Comparison of ENCODE assay signal across 7 cellular contexts in the genomic region with DNA sequence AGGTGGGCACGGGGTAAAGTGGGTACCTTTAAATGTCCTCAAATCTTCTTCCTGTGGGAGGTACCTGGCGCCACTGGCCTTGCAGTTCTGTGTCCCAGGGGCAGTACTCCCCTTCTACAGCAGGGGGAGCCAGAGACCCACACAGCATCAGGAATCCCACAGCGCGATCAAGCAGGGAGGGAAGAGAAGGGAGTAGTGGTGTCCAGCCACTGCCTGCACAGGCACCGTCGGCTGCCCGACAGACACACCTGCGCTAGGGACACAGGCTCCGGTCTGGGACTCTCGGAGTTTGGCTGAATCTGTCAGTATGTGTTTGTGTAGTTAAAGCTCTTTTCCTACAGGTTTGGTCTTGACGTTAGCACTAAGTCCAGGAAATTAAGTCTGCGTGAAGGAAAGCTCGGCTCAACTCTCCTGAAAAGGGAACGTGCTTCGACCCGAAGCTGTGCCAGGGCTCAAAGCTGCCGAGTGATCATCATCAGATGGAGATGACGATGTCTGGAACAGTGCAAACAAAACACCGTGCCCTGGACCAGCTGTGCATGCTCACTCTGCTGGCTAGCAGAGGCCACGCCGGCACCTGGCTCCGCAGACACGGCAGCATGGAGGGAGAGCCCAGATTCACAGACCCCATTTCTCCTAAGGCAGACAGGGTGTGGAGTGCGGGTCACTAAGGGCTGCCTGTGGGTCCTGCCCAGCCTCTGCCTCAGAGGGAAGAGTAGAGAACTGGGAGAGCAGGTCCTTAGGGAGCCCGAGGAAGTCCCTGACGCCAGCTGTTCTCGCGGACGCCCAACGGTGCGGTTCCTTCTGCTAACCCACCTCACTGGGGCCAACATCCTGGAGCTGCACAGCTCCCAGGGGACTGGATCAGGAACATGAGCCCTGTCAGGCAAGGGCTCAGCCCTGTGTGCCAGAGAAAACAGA. TPM values are rescaled to one million over a fixed set of nuclear protein-coding genes. Genes with fewer than 3 reads are reported as not detected.
DNase-seq lines count a peak whose midpoint lies in the region; ATAC-seq and TF ChIP-seq lines count a peak whose summit lies in the region.

No MANE protein-coding gene starts in this region.

- H3K4me3 Mint-ChIP-seq in activated T-helper 17 cell treated with anti-CD3 and anti-CD28 coated beads, Interleukin-2, amount 50 U/mL, for 72 hours, result no peak overlapping the region

- peak; percentile 95 for ATAC-seq in activated T-helper 17 cell treated with anti-CD3 and anti-CD28 coated beads, Interleukin-2, amount 50 U/mL, for 72 hours (replicated peaks)

- no peaks in the 10 kb centered on the region for H3K9me3 Mint-ChIP-seq in activated T-helper 17 cell treated with anti-CD3 and anti-CD28 coated beads, Interleukin-2, amount 50 U/mL, for 72 hours

- no peaks in the 10 kb centered on the region for H3K79me2 ChIP-seq in neural cell (replicated peaks; ENCODE audit: insufficient read depth, low read length)

- H3K36me3 ChIP-seq in neural cell (ENCODE audit: insufficient read depth, low read length), result peaks cover 4% of the 10 kb centered on the region

- peaks cover 26% of the 10 kb centered on the region for H3K36me3 Mint-ChIP-seq in activated T-helper 17 cell treated with anti-CD3 and anti-CD28 coated beads, Interleukin-2, amount 50 U/mL, for 72 hours (ENCODE audit: low read depth)

- H3K4me1 Mint-ChIP-seq in activated T-helper 17 cell treated with anti-CD3 and anti-CD28 coated beads, Interleukin-2, amount 50 U/mL, for 72 hours, result peaks cover 6% of the 10 kb centered on the region

- DNase-seq in RKO (ENCODE audit: low spot score), result peak; percentile 74
- DNase-seq in fibroblast of pulmonary artery (ENCODE audit: low read depth), result peak; percentile 82
- DNase-seq in stimulated activated naive CD4-positive, alpha-beta T cell treated with Interleukin-2 at 50 U/mL for 16 hours (lab: John Stamatoyannopoulos, UW), result peak; percentile 68

- H3K9ac ChIP-seq in neural cell (ENCODE audit: low read length), result no peak overlapping the region

- H3K27ac Mint-ChIP-seq in activated T-helper 17 cell treated with anti-CD3 and anti-CD28 coated beads, Interleukin-2, amount 50 U/mL, for 72 hours, result no peak overlapping the region

- H2AFZ ChIP-seq in neural cell (ENCODE audit: low read depth, low read length), result no peak overlapping the region

- no peak for TF ChIP-seq EP300 in Ishikawa (IDR thresholded peaks at IDR 0.05; ENCODE audit: borderline replicate concordance)
- TF ChIP-seq EP300 in neural cell (conservative IDR thresholded peaks at IDR 0.05; ENCODE audit: poor library complexity, severe bottlenecking), result no peak

- TF ChIP-seq RAD21 in Ishikawa (IDR thresholded peaks at IDR 0.05; ENCODE audit: low read depth) (peak; percentile 98), neural cell (conservative IDR thresholded peaks at IDR 0.05) (peak; percentile 96)

- TF ChIP-seq CTCF in GM12875 (IDR thresholded peaks at IDR 0.05; ENCODE audit: borderline replicate concordance, insufficient read depth, low read depth, low read length), result peak; percentile 99
- peak; percentile 100 for TF ChIP-seq CTCF in fibroblast of pulmonary artery (IDR thresholded peaks at IDR 0.05; ENCODE audit: low read length, missing control alignments)
- TF ChIP-seq CTCF in neural cell (IDR thresholded peaks at IDR 0.05; ENCODE audit: poor library complexity, severe bottlenecking), result peak; percentile 96

- no peaks in the 10 kb centered on the region for H3K9me2 ChIP-seq in neural cell (ENCODE audit: insufficient read depth, low read length)

- H3K4me3 ChIP-seq in GM12875 (ENCODE audit: low read depth, low read length) (no peak overlapping the region), fibroblast of pulmonary artery (replicated peaks; ENCODE audit: low read depth, low read length) (no peak overlapping the region), neural cell (ENCODE audit: low read length) (no peak overlapping the region)

- no peak overlapping the region for H3K27ac ChIP-seq in neural cell (ENCODE audit: low read length)

- no peaks in the 10 kb centered on the region for H4K20me1 ChIP-seq in neural cell (ENCODE audit: insufficient read depth)

- H3K4me2 ChIP-seq in neural cell (ENCODE audit: low read length), result no peak overlapping the region

- H3K9me3 ChIP-seq in neural cell (ENCODE audit: low read length), result no peaks in the 10 kb centered on the region

- no peaks in the 10 kb centered on the region for H3F3A ChIP-seq in neural cell (ENCODE audit: insufficient read depth, low read length, poor library complexity, severe bottlenecking)

- no peaks in the 10 kb centered on the region for H3K27me3 ChIP-seq in neural cell (ENCODE audit: insufficient read depth, low read depth, low read length)

- no peaks in the 10 kb centered on the region for H3K27me3 Mint-ChIP-seq in activated T-helper 17 cell treated with anti-CD3 and anti-CD28 coated beads, Interleukin-2, amount 50 U/mL, for 72 hours

TF ChIP-seq in Ishikawa, 13 proteins besides CTCF, POLR2A, EP300 and RAD21:
- TF ChIP-seq TCF12 (IDR thresholded peaks at IDR 0.05; ENCODE audit: low read depth) (no peak), TEAD4 (IDR thresholded peaks at IDR 0.05) (no peak), CREB1 (IDR thresholded peaks at IDR 0.05; ENCODE audit: low read depth) (no peak), TAF1 (IDR thresholded peaks at IDR 0.05; ENCODE audit: low read depth) (no peak)
TF ChIP-seq in Ishikawa: peak in this region for 0.

TF ChIP-seq in neural cell, 6 proteins besides CTCF, POLR2A, EP300 and RAD21:
- no peak for TF ChIP-seq EZH2 (IDR thresholded peaks at IDR 0.05; ENCODE audit: borderline replicate concordance, insufficient read depth, low read length, poor library complexity, severe bottlenecking)
- TF ChIP-seq, protein P1, sequence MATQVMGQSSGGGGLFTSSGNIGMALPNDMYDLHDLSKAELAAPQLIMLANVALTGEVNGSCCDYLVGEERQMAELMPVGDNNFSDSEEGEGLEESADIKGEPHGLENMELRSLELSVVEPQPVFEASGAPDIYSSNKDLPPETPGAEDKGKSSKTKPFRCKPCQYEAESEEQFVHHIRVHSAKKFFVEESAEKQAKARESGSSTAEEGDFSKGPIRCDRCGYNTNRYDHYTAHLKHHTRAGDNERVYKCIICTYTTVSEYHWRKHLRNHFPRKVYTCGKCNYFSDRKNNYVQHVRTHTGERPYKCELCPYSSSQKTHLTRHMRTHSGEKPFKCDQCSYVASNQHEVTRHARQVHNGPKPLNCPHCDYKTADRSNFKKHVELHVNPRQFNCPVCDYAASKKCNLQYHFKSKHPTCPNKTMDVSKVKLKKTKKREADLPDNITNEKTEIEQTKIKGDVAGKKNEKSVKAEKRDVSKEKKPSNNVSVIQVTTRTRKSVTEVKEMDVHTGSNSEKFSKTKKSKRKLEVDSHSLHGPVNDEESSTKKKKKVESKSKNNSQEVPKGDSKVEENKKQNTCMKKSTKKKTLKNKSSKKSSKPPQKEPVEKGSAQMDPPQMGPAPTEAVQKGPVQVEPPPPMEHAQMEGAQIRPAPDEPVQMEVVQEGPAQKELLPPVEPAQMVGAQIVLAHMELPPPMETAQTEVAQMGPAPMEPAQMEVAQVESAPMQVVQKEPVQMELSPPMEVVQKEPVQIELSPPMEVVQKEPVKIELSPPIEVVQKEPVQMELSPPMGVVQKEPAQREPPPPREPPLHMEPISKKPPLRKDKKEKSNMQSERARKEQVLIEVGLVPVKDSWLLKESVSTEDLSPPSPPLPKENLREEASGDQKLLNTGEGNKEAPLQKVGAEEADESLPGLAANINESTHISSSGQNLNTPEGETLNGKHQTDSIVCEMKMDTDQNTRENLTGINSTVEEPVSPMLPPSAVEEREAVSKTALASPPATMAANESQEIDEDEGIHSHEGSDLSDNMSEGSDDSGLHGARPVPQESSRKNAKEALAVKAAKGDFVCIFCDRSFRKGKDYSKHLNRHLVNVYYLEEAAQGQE (IDR thresholded peaks at IDR 0.05; ENCODE audit: borderline replicate concordance), result no peak
- peak; percentile 97 for TF ChIP-seq SMC3 (conservative IDR thresholded peaks at IDR 0.05; ENCODE audit: poor library complexity)
- TF ChIP-seq POLR2AphosphoS5 (IDR thresholded peaks at IDR 0.05), result no peak
TF ChIP-seq in neural cell: peak in this region for 1.

RNA-seq across cellular contexts. Expression of a gene that starts 56.0 kb away (rescaled TPM):
- total RNA-seq in activated T-helper 17 cell treated with anti-CD3 and anti-CD28 coated beads, Interleukin-2, amount 50 U/mL, for 72 hours, result 10 to 100 TPM in 1 of 2 donors, 1 to 10 TPM in 1; 6.2 to 19.2 TPM
- polyA plus RNA-seq in neural cell, result 88.6 and 92.4 TPM in 2 replicates
- 20.7 and 24.3 TPM in 2 replicates for polyA minus RNA-seq in neural cell
